ENCODE assay signal across 34 cellular contexts in the genomic region with DNA sequence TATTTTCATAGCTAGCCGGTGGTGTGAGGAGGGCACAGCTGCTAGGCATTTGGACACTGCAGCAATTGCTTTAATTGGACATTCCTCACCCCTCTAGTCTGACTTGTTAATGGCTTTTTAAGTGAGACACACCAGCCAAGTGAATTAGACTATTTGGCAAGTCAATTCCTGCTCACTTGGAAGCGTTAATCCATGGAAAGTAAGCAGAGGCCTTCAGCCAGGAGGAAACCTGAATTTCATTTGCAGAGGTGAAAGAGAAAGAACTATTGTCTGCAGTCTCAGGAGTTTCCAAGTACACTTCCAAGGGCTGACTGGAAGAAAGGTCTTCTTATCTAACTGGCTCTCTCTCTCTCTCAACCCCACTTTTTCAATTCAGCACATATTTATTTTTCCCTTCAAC.
DNase-seq lines count a peak whose midpoint lies in the region; ATAC-seq lines count a peak whose summit lies in the region.
"Had no signal": no experiment of that assay in that cellular context is flagged by ENCODE, and none has a peak within 500 bp of the region (broad histone marks: within the 10 kb centered on the region; RNA-seq: fewer than 3 reads in every experiment).

No MANE protein-coding gene starts in this region.

- no peaks in the 10 kb centered on the region for H3K27me3 ChIP-seq in NT2/D1 (ENCODE audit: insufficient read depth, insufficient read length)
- H3K27me3 ChIP-seq: heart right ventricle had no signal

- H3K9me3 ChIP-seq in NT2/D1 (ENCODE audit: insufficient read depth, low read length) = no peaks in the 10 kb centered on the region
- H3K9me3 ChIP-seq: lower lobe of right lung, mucosa of descending colon had no signal

- ATAC-seq in HG03175 (IDR thresholded peaks at IDR 0.05; ENCODE audit: unreplicated experiment) = no peak
- no peak for ATAC-seq in HG03135 (IDR thresholded peaks at IDR 0.05; ENCODE audit: unreplicated experiment)
- ATAC-seq: esophagus mucosa; heart right ventricle; lower lobe of right lung; mucosa of descending colon; natural killer cell; PC-3; SK-N-SH treated with all-trans-retinoic acid at 6 μM for 48 hours; stimulated activated naive B cell treated with anti-CD40 and anti-IgM and Interleukin-4, amounts not matched to agents 10 μg/mL and 1 μg/mL and 100 μg/mL, for 72 hours had no signal

- DNase-seq in NCI-H748 (lab: John Stamatoyannopoulos, UW; ENCODE audit: unreplicated experiment) (peak; percentile 22), NCI-H748 treated with DMSO at 0.1 percent for 48 hours (lab: John Stamatoyannopoulos, UW) (no peak), NT2/D1 (ENCODE audit: low read depth, low spot score) (peak; percentile 70), left kidney (ENCODE audit: low read depth, low spot score) (peak; percentile 19), NCI-H345 treated with DMSO at 0.1 percent for 48 hours (lab: John Stamatoyannopoulos, UW; ENCODE audit: unreplicated experiment) (no peak), NCI-H345 (lab: John Stamatoyannopoulos, UW) (no peak)
- DNase-seq: activated CD4-positive, alpha-beta memory T cell treated with anti-CD3 and anti-CD28 coated beads, Interleukin-2, amount 10 ng/mL, durations not matched to agents 7 days and 5 days; activated CD8-positive, alpha-beta memory T cell treated with anti-CD3 and anti-CD28 coated beads, Interleukin-2, amount 50 U/mL, for 4 hours; activated naive CD4-positive, alpha-beta T cell treated with Interleukin-2 at 50 U/mL for 16 hours; central memory CD4-positive, alpha-beta T cell; dermis blood vessel endothelial cell; DND-41; foreskin melanocyte; heart right ventricle; HFFc6; kidney glomerular epithelial cell; lower lobe of right lung; MM.1S; mucosa of descending colon; natural killer cell; NCI-H1417; NCI-H2029; NCI-H2227 treated with DMSO at 0.1 percent for 48 hours; NK-92 treated with Interleukin-12 subunit alpha and Interleukin-12 subunit beta, amount 100 ng/mL, for 24 hours; PC-3; stimulated activated naive B cell treated with anti-CD40 and anti-IgM and Interleukin-4, amounts not matched to agents 10 μg/mL and 1 μg/mL and 100 μg/mL, for 72 hours; substantia nigra; T-helper 2 cell had no signal

- H3K4me1 ChIP-seq in NT2/D1 (ENCODE audit: insufficient read depth, insufficient read length) = peaks cover 6% of the 10 kb centered on the region
- H3K4me1 ChIP-seq: lower lobe of right lung had no signal

- no peak overlapping the region for H3K4me3 ChIP-seq in NT2/D1 (ENCODE audit: insufficient read length, low read depth)
- H3K4me3 ChIP-seq: heart right ventricle, lower lobe of right lung, mucosa of descending colon, skin epidermis had no signal

- no peak overlapping the region for H3K9ac ChIP-seq in NT2/D1 (ENCODE audit: insufficient read length, low read depth)
- H3K9ac ChIP-seq: KMS-11 had no signal

- H3K36me3 ChIP-seq in NT2/D1 (ENCODE audit: insufficient read depth, insufficient read length, low read length) = no peaks in the 10 kb centered on the region
- H3K36me3 ChIP-seq: heart right ventricle, lower lobe of right lung had no signal

Comparison
In these comparisons a context has a peak if more than half of its experiments do, and no peak if none do; other contexts are left out.
1. DNase-seq: peak in NCI-H748 (single experiment), NT2/D1 (single experiment) and left kidney (single experiment); none in NCI-H748 treated with DMSO at 0.1 percent for 48 hours (single experiment), NCI-H345 treated with DMSO at 0.1 percent for 48 hours (single experiment) and NCI-H345 (single experiment).